ENCODE assay signal across 11 cellular contexts in genomic region chr5:124952566-124952965, GRCh38.
DNase-seq lines count a peak whose midpoint lies in the region; ATAC-seq and TF ChIP-seq lines count a peak whose summit lies in the region.
"Had no signal": no experiment of that assay in that cellular context is flagged by ENCODE, and none has a peak within 500 bp of the region (broad histone marks: within the 10 kb centered on the region; RNA-seq: fewer than 3 reads in every experiment).

No MANE protein-coding gene starts in this region.

- no peak for TF ChIP-seq CTCF in KMS-11 (conservative IDR thresholded peaks at IDR 0.05; ENCODE audit: low read depth, low read length)
- no peak for TF ChIP-seq CTCF in CD4-positive, alpha-beta T cell (IDR thresholded peaks at IDR 0.05)

- H3K4me3 Mint-ChIP-seq in CD4-positive, alpha-beta T cell = no peak overlapping the region
- no peak overlapping the region for H3K4me3 Mint-ChIP-seq in activated T-helper 2 cell treated with anti-CD3 and anti-CD28 coated beads, Interferon-gamma antibody, Interleukin-2, Interleukin-4, amounts not matched to agents 10 μg/mL and 5 μg/mL and 100 μg/mL, durations not matched to agents 14 hours and 24 hours and 36 hours (ENCODE audit: low read depth)
- no peak overlapping the region for H3K4me3 Mint-ChIP-seq in activated T-cell treated with anti-CD3 and anti-CD28 coated beads, Interleukin-2, amount 50 U/mL, for 4 hours
- H3K4me3 Mint-ChIP-seq: CD14-positive monocyte had no signal

- peak overlapping the region; percentile 84 for H3K27ac ChIP-seq in KMS-11
- H3K27ac ChIP-seq in CD4-positive, alpha-beta T cell (ENCODE audit: low read depth, low read length) = no peak overlapping the region
- H3K27ac ChIP-seq: esophagus squamous epithelium, upper lobe of left lung had no signal

- H4K20me1 ChIP-seq in KMS-11 (ENCODE audit: insufficient read depth) = no peaks in the 10 kb centered on the region

- no peaks in the 10 kb centered on the region for H3K36me3 Mint-ChIP-seq in CD4-positive, alpha-beta T cell (ENCODE audit: low read depth)
- H3K36me3 Mint-ChIP-seq in activated T-helper 2 cell treated with anti-CD3 and anti-CD28 coated beads, Interferon-gamma antibody, Interleukin-2, Interleukin-4, amounts not matched to agents 10 μg/mL and 5 μg/mL and 100 μg/mL, durations not matched to agents 14 hours and 24 hours and 36 hours (ENCODE audit: low read depth) = no peaks in the 10 kb centered on the region
- no peaks in the 10 kb centered on the region for H3K36me3 Mint-ChIP-seq in activated T-cell treated with anti-CD3 and anti-CD28 coated beads, Interleukin-2, amount 50 U/mL, for 4 hours (ENCODE audit: insufficient read depth)
- H3K36me3 Mint-ChIP-seq: CD14-positive monocyte had no signal

- H3K27me3 ChIP-seq in KMS-11 (ENCODE audit: insufficient read depth, low read depth) (no peaks in the 10 kb centered on the region), H7 (ENCODE audit: control insufficient read depth, insufficient read depth, low read length) (no peaks in the 10 kb centered on the region)
- H3K27me3 ChIP-seq in CD4-positive, alpha-beta T cell (ENCODE audit: control insufficient read depth, insufficient read depth, low read length) = no peaks in the 10 kb centered on the region
- H3K27me3 ChIP-seq: esophagus squamous epithelium, upper lobe of left lung had no signal

- no peaks in the 10 kb centered on the region for H3K27me3 Mint-ChIP-seq in CD4-positive, alpha-beta T cell
- H3K27me3 Mint-ChIP-seq in activated T-helper 2 cell treated with anti-CD3 and anti-CD28 coated beads, Interferon-gamma antibody, Interleukin-2, Interleukin-4, amounts not matched to agents 10 μg/mL and 5 μg/mL and 100 μg/mL, durations not matched to agents 14 hours and 24 hours and 36 hours (ENCODE audit: low read depth) = no peaks in the 10 kb centered on the region
- H3K27me3 Mint-ChIP-seq in activated T-cell treated with anti-CD3 and anti-CD28 coated beads, Interleukin-2, amount 50 U/mL, for 4 hours (ENCODE audit: low read depth) = no peaks in the 10 kb centered on the region

- CTCF ChIA-PET in CD4-positive, alpha-beta T cell (lab: Charles Lee) = no interaction called here

- H3K9me3 ChIP-seq in CD4-positive, alpha-beta T cell (ENCODE audit: control insufficient read depth, low read length) = no peaks in the 10 kb centered on the region
- H3K9me3 ChIP-seq: esophagus squamous epithelium, upper lobe of left lung had no signal

- H3K4me2 ChIP-seq in KMS-11 = peak overlapping the region; percentile 69

- no peaks in the 10 kb centered on the region for H3K79me2 ChIP-seq in KMS-11 (ENCODE audit: insufficient read depth, low read depth)

- H3K4me1 ChIP-seq in KMS-11 (ENCODE audit: low read depth, poor library complexity, severe bottlenecking) = peaks cover 55% of the 10 kb centered on the region
- H3K4me1 ChIP-seq: esophagus squamous epithelium had no signal

- POLR2A ChIA-PET in CD4-positive, alpha-beta T cell (lab: Charles Lee) = interaction anchor here (0.7 kb wide), 1 partner anchor 1938 kb away, joined by 3 read pairs; no protein-coding TSS in a partner anchor

- peak overlapping the region; percentile 51; the same call in 1 of the 2 replicates for H3K9ac ChIP-seq in KMS-11

- H3K9me3 Mint-ChIP-seq in CD4-positive, alpha-beta T cell = peaks cover 3% of the 10 kb centered on the region
- peaks cover under 1% of the 10 kb centered on the region for H3K9me3 Mint-ChIP-seq in activated T-helper 2 cell treated with anti-CD3 and anti-CD28 coated beads, Interferon-gamma antibody, Interleukin-2, Interleukin-4, amounts not matched to agents 10 μg/mL and 5 μg/mL and 100 μg/mL, durations not matched to agents 14 hours and 24 hours and 36 hours
- no peaks in the 10 kb centered on the region for H3K9me3 Mint-ChIP-seq in activated T-cell treated with anti-CD3 and anti-CD28 coated beads, Interleukin-2, amount 50 U/mL, for 4 hours

- TF ChIP-seq POLR2A in GM18505 (IDR thresholded peaks at IDR 0.05; ENCODE audit: borderline replicate concordance, extremely low read depth, insufficient read depth, insufficient read length) = peak; percentile 33

- DNase-seq in CD4-positive, alpha-beta T cell = no peak
- no peak for DNase-seq in H7
- DNase-seq in activated T-helper 2 cell treated with anti-CD3 and anti-CD28 coated beads, Interferon-gamma antibody, Interleukin-2, Interleukin-4, amounts not matched to agents 10 μg/mL and 5 μg/mL and 100 μg/mL, durations not matched to agents 14 hours and 24 hours and 36 hours (ENCODE audit: low spot score) = no peak
- DNase-seq in activated T-cell treated with anti-CD3 and anti-CD28 coated beads, Interleukin-2, amount 50 U/mL, for 4 hours = no peak
- DNase-seq: esophagus squamous epithelium, upper lobe of left lung had no signal

- intact Hi-C loops in CD4-positive, alpha-beta T cell (cut with DNase I, micrococcal nuclease) = no loop called here
- intact Hi-C loops in activated T-helper 2 cell treated with anti-CD3 and anti-CD28 coated beads, Interferon-gamma antibody, Interleukin-2, Interleukin-4, amounts not matched to agents 10 μg/mL and 5 μg/mL and 100 μg/mL, durations not matched to agents 14 hours and 24 hours and 36 hours (cut with micrococcal nuclease) = no loop called here

- H3K36me3 ChIP-seq in KMS-11 (ENCODE audit: insufficient read depth) = no peaks in the 10 kb centered on the region
- H3K36me3 ChIP-seq in H7 (replicated peaks; ENCODE audit: control insufficient read depth, insufficient read depth, low read length) = no peaks in the 10 kb centered on the region
- H3K36me3 ChIP-seq: esophagus squamous epithelium, upper lobe of left lung had no signal

- no peaks in the 10 kb centered on the region for H3K4me1 Mint-ChIP-seq in CD4-positive, alpha-beta T cell (ENCODE audit: low read depth)
- no peaks in the 10 kb centered on the region for H3K4me1 Mint-ChIP-seq in activated T-helper 2 cell treated with anti-CD3 and anti-CD28 coated beads, Interferon-gamma antibody, Interleukin-2, Interleukin-4, amounts not matched to agents 10 μg/mL and 5 μg/mL and 100 μg/mL, durations not matched to agents 14 hours and 24 hours and 36 hours (ENCODE audit: low read depth)
- H3K4me1 Mint-ChIP-seq in activated T-cell treated with anti-CD3 and anti-CD28 coated beads, Interleukin-2, amount 50 U/mL, for 4 hours (ENCODE audit: low read depth) = no peaks in the 10 kb centered on the region

- peak overlapping the region; percentile 32; the same call in 1 of the 2 replicates for H2AFZ ChIP-seq in KMS-11 (ENCODE audit: low read depth)

- H3K27ac Mint-ChIP-seq in CD4-positive, alpha-beta T cell = no peak overlapping the region
- H3K27ac Mint-ChIP-seq in activated T-helper 2 cell treated with anti-CD3 and anti-CD28 coated beads, Interferon-gamma antibody, Interleukin-2, Interleukin-4, amounts not matched to agents 10 μg/mL and 5 μg/mL and 100 μg/mL, durations not matched to agents 14 hours and 24 hours and 36 hours = no peak overlapping the region
- H3K27ac Mint-ChIP-seq: CD14-positive monocyte had no signal

- ATAC-seq in GM18505 (IDR thresholded peaks at IDR 0.05; ENCODE audit: unreplicated experiment) (peak; percentile 43), GM19463 (IDR thresholded peaks at IDR 0.05; ENCODE audit: unreplicated experiment) (peak; percentile 42), HG02943 (IDR thresholded peaks at IDR 0.05; ENCODE audit: low read depth, unreplicated experiment) (peak; percentile 68)
- ATAC-seq in CD4-positive, alpha-beta T cell (ENCODE audit: poor library complexity) = no peak
- no peak for ATAC-seq in activated T-cell treated with anti-CD3 and anti-CD28 coated beads, Interleukin-2, amount 50 U/mL, for 4 hours

- no peak overlapping the region for H3K4me3 ChIP-seq in KMS-11 (IDR thresholded peaks at IDR 0.05; ENCODE audit: insufficient read depth, low read depth, low read length)
- H3K4me3 ChIP-seq in H7 (ENCODE audit: insufficient read depth, low read depth, low read length) = no peak overlapping the region
- H3K4me3 ChIP-seq: esophagus squamous epithelium, upper lobe of left lung had no signal

Comparison
In these comparisons a context has a peak if more than half of its experiments do, and no peak if none do; other contexts are left out.
1. ATAC-seq: peak in GM18505 (single experiment), GM19463 (single experiment) and HG02943 (single experiment); none in CD4-positive, alpha-beta T cell (single experiment) and activated T-cell treated with anti-CD3 and anti-CD28 coated beads, Interleukin-2, amount 50 U/mL, for 4 hours (0 of 2).